In the genomic region with DNA sequence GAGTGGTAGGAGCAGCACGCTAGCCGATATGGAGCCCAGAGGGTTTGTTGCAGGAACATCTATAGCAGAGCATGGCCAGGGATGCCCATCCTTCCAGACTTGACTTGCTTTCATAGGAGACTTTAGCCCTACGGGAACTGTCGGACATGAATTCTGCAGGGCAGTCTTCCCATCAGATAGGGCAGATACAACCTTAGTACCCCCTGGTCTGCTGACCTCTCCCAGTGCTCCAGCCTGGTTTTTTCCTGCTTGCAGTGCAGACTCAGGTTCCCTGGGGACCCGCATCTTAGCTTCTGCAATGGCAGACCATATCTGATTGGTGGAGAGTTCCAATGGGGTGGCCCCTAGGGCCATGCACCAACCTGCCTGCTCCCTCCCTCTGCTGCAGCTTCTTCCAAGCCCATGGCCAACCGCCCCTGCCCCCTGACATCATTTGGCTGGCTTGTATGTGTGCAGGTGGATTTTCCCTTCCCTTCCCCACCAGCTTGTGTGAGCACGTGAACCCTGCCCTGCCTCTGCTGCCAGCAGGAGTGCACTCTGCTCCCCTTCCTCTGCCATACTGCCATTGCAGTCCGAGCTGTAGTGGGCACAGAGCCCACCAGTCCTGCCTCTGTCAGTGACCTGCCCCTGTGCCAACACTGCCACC, we compare ENCODE assay signal across 15 cellular contexts. TPM values are rescaled to one million over a fixed set of nuclear protein-coding genes. Genes with fewer than 3 reads are reported as not detected.
"Had no signal": no experiment of that assay in that cellular context is flagged by ENCODE, and none has a peak within 500 bp of the region (broad histone marks: within the 10 kb centered on the region; RNA-seq: fewer than 3 reads in every experiment).

No MANE protein-coding gene starts in this region.

RNA-seq across cellular contexts. Expression of a gene that starts 30.8 kb away (rescaled TPM):
- total RNA-seq: activated B cell treated with CpG ODN at 0.5 μM for 24 hours; activated CD4-positive, alpha-beta memory T cell treated with anti-CD3 and anti-CD28 coated beads for 36 hours; activated CD4-positive, alpha-beta T cell treated with anti-CD3 and anti-CD28 coated beads, Interleukin-2, amount 10 ng/mL, durations not matched to agents 24 days and 14 days; activated CD8-positive, alpha-beta memory T cell treated with anti-CD3 and anti-CD28 coated beads for 36 hours; activated CD8-positive, alpha-beta T cell treated with anti-CD3 and anti-CD28 coated beads for 36 hours; activated naive CD4-positive, alpha-beta T cell treated with anti-CD3 and anti-CD28 coated beads for 36 hours; activated naive CD4-positive, alpha-beta T cell treated with anti-CD3 and anti-CD28 coated beads, Interleukin-2, amount 50 U/mL, for 72 hours; activated naive CD8-positive, alpha-beta T cell treated with anti-CD3 and anti-CD28 coated beads for 36 hours; activated T-cell treated with anti-CD3 and anti-CD28 coated beads, Interleukin-2, amount 50 U/mL, for 4 hours; activated T-cell treated with anti-CD3 and anti-CD28 coated beads, Interleukin-2, amount 50 U/mL, for 72 hours; activated T-helper 1 cell treated with anti-CD3 and anti-CD28 coated beads, Interleukin-12 subunit alpha, Interleukin-12 subunit beta, Interleukin-2, Interleukin-4 antibody, amounts not matched to agents 30 ng/mL and 10 ng/mL and 1 ng/mL, durations not matched to agents 14 hours and 24 hours and 36 hours; activated T-helper 17 cell treated with anti-CD3 and anti-CD28 coated beads, Interleukin-2, amount 50 U/mL, for 72 hours; ascending aorta; cardiac septum had no signal
- polyA plus RNA-seq: adipose tissue had no signal

RNA-seq across cellular contexts. Expression of a gene that starts 40.6 kb away (rescaled TPM):
- total RNA-seq: activated B cell treated with CpG ODN at 0.5 μM for 24 hours; activated CD4-positive, alpha-beta memory T cell treated with anti-CD3 and anti-CD28 coated beads for 36 hours; activated CD4-positive, alpha-beta T cell treated with anti-CD3 and anti-CD28 coated beads, Interleukin-2, amount 10 ng/mL, durations not matched to agents 24 days and 14 days; activated CD8-positive, alpha-beta memory T cell treated with anti-CD3 and anti-CD28 coated beads for 36 hours; activated CD8-positive, alpha-beta T cell treated with anti-CD3 and anti-CD28 coated beads for 36 hours; activated naive CD4-positive, alpha-beta T cell treated with anti-CD3 and anti-CD28 coated beads for 36 hours; activated naive CD4-positive, alpha-beta T cell treated with anti-CD3 and anti-CD28 coated beads, Interleukin-2, amount 50 U/mL, for 72 hours; activated naive CD8-positive, alpha-beta T cell treated with anti-CD3 and anti-CD28 coated beads for 36 hours; activated T-cell treated with anti-CD3 and anti-CD28 coated beads, Interleukin-2, amount 50 U/mL, for 4 hours; activated T-cell treated with anti-CD3 and anti-CD28 coated beads, Interleukin-2, amount 50 U/mL, for 72 hours; activated T-helper 1 cell treated with anti-CD3 and anti-CD28 coated beads, Interleukin-12 subunit alpha, Interleukin-12 subunit beta, Interleukin-2, Interleukin-4 antibody, amounts not matched to agents 30 ng/mL and 10 ng/mL and 1 ng/mL, durations not matched to agents 14 hours and 24 hours and 36 hours; activated T-helper 17 cell treated with anti-CD3 and anti-CD28 coated beads, Interleukin-2, amount 50 U/mL, for 72 hours; ascending aorta; cardiac septum had no signal
- polyA plus RNA-seq: adipose tissue had no signal
